1 cellular context compared by ENCODE assay signal in the genomic region with DNA sequence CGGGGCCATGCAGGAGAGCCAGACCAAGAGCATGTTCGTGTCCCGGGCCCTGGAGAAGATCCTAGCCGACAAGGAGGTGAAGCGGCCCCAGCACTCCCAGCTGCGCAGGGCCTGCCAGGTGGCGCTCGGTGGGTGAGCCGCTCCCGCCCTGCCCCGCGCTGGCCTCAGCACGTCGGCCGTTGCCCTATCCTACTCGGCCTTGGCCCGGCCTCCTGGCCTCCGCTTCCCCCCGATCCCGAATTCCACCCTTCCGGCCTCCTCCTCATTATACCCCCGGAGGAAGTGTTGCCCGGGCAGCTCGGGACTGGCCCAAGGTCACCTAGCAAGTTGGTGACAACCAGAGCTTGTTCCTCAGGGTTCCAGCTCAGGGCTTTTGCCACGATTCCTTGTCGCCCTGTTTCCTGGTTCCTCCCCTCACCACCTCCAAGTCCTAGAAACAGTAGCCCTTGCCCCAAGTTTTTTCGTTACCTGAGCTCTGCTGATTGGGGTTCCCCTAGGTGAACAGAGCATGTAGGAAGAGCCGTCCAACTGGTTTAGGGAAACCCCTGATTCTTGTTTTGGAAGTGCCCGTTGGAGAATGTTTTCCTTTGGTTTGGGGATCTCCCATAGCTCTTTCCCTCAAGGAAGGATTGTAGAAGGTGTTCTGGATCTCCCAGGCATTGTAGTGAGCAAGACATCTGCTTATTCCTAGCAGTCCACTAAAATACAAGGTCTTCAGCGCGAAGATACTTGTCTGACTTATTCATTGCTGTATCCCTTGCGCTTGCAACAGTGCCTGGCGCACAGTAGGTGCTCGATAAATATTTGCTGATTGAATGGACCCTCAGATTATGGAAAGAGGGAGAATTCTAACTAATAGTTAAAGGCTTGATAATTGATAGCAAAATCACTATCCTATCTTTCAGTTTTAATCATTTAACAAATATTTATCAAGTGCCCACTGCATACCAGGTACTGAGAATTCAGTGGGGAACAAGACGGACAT.
TF ChIP-seq lines count a peak whose summit lies in the region.

No MANE protein-coding gene starts in this region.

TF ChIP-seq in HepG2, 621 proteins besides CTCF, POLR2A, EP300 and RAD21 (continued from another document and continues in another):
- TF ChIP-seq ZNF703 (CRISPR knock-in tag; IDR thresholded peaks at IDR 0.05; ENCODE audit: borderline replicate concordance) (no peak), ZNF460 (CRISPR knock-in tag; IDR thresholded peaks at IDR 0.05; ENCODE audit: borderline replicate concordance) (no peak), ZSCAN25 (CRISPR knock-in tag; IDR thresholded peaks at IDR 0.05) (peak; percentile 24), NR3C1 (CRISPR knock-in tag; IDR thresholded peaks at IDR 0.05) (no peak), HNRNPUL1 (IDR thresholded peaks at IDR 0.05; ENCODE audit: low read depth, low read length) (no peak; the same call in 1 of the 2 replicates), RARA (CRISPR knock-in tag; IDR thresholded peaks at IDR 0.05) (no peak), ZFP36L1 (CRISPR knock-in tag; IDR thresholded peaks at IDR 0.05) (peak; percentile 65; the same call in 1 of the 2 replicates), ZNF180 (CRISPR knock-in tag; IDR thresholded peaks at IDR 0.05; ENCODE audit: borderline replicate concordance, low read depth) (peak; percentile 70; the same call in 1 of the 2 replicates), FOXC1 (CRISPR knock-in tag; IDR thresholded peaks at IDR 0.05; ENCODE audit: borderline replicate concordance) (no peak), MTF2 (CRISPR knock-in tag; IDR thresholded peaks at IDR 0.05; ENCODE audit: borderline replicate concordance) (0 out of 2 replicates have a peak, but pooled peaks have one; percentile 46), CREM (IDR thresholded peaks at IDR 0.05) (peak; percentile 45; the same call in 1 of the 2 replicates), CREM (CRISPR knock-in tag; IDR thresholded peaks at IDR 0.05) (no peak), PRMT3 (CRISPR knock-in tag; IDR thresholded peaks at IDR 0.05; ENCODE audit: borderline replicate concordance, low read depth) (peak; percentile 37; the same call in 1 of the 2 replicates), ZSCAN12 (CRISPR knock-in tag; IDR thresholded peaks at IDR 0.05) (0 out of 2 replicates have a peak, but pooled peaks have one; percentile 60), TGIF2 (CRISPR knock-in tag; IDR thresholded peaks at IDR 0.05) (peak; percentile 33), CCAR2 (optimal IDR thresholded peaks at IDR 0.05; ENCODE audit: low read depth, low read length) (no peak), ATF7-NPFF (CRISPR knock-in tag; IDR thresholded peaks at IDR 0.05; ENCODE audit: low read depth) (peak; percentile 87; the same call in 1 of the 2 replicates), BCL6 (CRISPR knock-in tag; IDR thresholded peaks at IDR 0.05) (no peak; the same call in 1 of the 2 replicates), ZNF790 (CRISPR knock-in tag; IDR thresholded peaks at IDR 0.05; ENCODE audit: borderline replicate concordance) (no peak; the same call in 1 of the 2 replicates), RCOR2 (CRISPR knock-in tag; IDR thresholded peaks at IDR 0.05) (peak; percentile 41; the same call in 1 of the 2 replicates), ZNF234 (CRISPR knock-in tag; conservative IDR thresholded peaks at IDR 0.05) (no peak), NCOA1 (CRISPR knock-in tag; IDR thresholded peaks at IDR 0.05) (no peak), ZNF737 (CRISPR knock-in tag; IDR thresholded peaks at IDR 0.05; ENCODE audit: borderline replicate concordance) (no peak), SPEN (CRISPR knock-in tag; IDR thresholded peaks at IDR 0.05; ENCODE audit: low read depth) (peak; percentile 81), ZNF253 (CRISPR knock-in tag; IDR thresholded peaks at IDR 0.05; ENCODE audit: borderline replicate concordance) (no peak), ZBTB7B (CRISPR knock-in tag; IDR thresholded peaks at IDR 0.05) (peak; percentile 17; the same call in 1 of the 2 replicates), GPN1 (CRISPR knock-in tag; IDR thresholded peaks at IDR 0.05; ENCODE audit: borderline replicate concordance) (no peak), ZMYM2 (CRISPR knock-in tag; IDR thresholded peaks at IDR 0.05) (no peak), MTF1 (CRISPR knock-in tag; IDR thresholded peaks at IDR 0.05) (no peak), ERF (CRISPR knock-in tag; IDR thresholded peaks at IDR 0.05) (no peak; the same call in none of the 2 replicates), TOPORS (CRISPR knock-in tag; IDR thresholded peaks at IDR 0.05) (no peak), NFIC (IDR thresholded peaks at IDR 0.05; ENCODE audit: low read length) (0 out of 2 replicates have a peak, but pooled peaks have one; percentile 22), IKZF1 (IDR thresholded peaks at IDR 0.05) (no peak), ZNF562 (CRISPR knock-in tag; IDR thresholded peaks at IDR 0.05; ENCODE audit: borderline replicate concordance) (no peak), SP4 (CRISPR knock-in tag; IDR thresholded peaks at IDR 0.05) (no peak; the same call in 1 of the 2 replicates), FOXA3 (CRISPR knock-in tag; IDR thresholded peaks at IDR 0.05) (no peak), PLRG1 (conservative IDR thresholded peaks at IDR 0.05) (no peak), SIN3A (IDR thresholded peaks at IDR 0.05; ENCODE audit: borderline replicate concordance, low read depth, low read length) (no peak), ZNF17 (CRISPR knock-in tag; IDR thresholded peaks at IDR 0.05) (no peak), U2AF1 (optimal IDR thresholded peaks at IDR 0.05; ENCODE audit: low read depth, low read length) (peak; percentile 26), ELF3 (CRISPR knock-in tag; IDR thresholded peaks at IDR 0.05) (no peak; the same call in 1 of the 2 replicates), ZNF354B (CRISPR knock-in tag; IDR thresholded peaks at IDR 0.05) (no peak), ZNF225 (CRISPR knock-in tag; IDR thresholded peaks at IDR 0.05) (peak; percentile 53; the same call in 1 of the 2 replicates), CHD4 (IDR thresholded peaks at IDR 0.05; ENCODE audit: borderline replicate concordance, low read length) (no peak)
- TF ChIP-seq, protein P1, sequence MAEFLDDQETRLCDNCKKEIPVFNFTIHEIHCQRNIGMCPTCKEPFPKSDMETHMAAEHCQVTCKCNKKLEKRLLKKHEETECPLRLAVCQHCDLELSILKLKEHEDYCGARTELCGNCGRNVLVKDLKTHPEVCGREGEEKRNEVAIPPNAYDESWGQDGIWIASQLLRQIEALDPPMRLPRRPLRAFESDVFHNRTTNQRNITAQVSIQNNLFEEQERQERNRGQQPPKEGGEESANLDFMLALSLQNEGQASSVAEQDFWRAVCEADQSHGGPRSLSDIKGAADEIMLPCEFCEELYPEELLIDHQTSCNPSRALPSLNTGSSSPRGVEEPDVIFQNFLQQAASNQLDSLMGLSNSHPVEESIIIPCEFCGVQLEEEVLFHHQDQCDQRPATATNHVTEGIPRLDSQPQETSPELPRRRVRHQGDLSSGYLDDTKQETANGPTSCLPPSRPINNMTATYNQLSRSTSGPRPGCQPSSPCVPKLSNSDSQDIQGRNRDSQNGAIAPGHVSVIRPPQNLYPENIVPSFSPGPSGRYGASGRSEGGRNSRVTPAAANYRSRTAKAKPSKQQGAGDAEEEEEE (CRISPR knock-in tag; IDR thresholded peaks at IDR 0.05; ENCODE audit: borderline replicate concordance): no peak
- TF ChIP-seq, protein P2, sequence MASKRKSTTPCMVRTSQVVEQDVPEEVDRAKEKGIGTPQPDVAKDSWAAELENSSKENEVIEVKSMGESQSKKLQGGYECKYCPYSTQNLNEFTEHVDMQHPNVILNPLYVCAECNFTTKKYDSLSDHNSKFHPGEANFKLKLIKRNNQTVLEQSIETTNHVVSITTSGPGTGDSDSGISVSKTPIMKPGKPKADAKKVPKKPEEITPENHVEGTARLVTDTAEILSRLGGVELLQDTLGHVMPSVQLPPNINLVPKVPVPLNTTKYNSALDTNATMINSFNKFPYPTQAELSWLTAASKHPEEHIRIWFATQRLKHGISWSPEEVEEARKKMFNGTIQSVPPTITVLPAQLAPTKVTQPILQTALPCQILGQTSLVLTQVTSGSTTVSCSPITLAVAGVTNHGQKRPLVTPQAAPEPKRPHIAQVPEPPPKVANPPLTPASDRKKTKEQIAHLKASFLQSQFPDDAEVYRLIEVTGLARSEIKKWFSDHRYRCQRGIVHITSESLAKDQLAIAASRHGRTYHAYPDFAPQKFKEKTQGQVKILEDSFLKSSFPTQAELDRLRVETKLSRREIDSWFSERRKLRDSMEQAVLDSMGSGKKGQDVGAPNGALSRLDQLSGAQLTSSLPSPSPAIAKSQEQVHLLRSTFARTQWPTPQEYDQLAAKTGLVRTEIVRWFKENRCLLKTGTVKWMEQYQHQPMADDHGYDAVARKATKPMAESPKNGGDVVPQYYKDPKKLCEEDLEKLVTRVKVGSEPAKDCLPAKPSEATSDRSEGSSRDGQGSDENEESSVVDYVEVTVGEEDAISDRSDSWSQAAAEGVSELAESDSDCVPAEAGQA (IDR thresholded peaks at IDR 0.05; ENCODE audit: low read depth): no peak
- TF ChIP-seq, protein P2 (CRISPR knock-in tag; IDR thresholded peaks at IDR 0.05; ENCODE audit: borderline replicate concordance): peak; percentile 77; the same call in 1 of the 2 replicates
- TF ChIP-seq, protein P3, sequence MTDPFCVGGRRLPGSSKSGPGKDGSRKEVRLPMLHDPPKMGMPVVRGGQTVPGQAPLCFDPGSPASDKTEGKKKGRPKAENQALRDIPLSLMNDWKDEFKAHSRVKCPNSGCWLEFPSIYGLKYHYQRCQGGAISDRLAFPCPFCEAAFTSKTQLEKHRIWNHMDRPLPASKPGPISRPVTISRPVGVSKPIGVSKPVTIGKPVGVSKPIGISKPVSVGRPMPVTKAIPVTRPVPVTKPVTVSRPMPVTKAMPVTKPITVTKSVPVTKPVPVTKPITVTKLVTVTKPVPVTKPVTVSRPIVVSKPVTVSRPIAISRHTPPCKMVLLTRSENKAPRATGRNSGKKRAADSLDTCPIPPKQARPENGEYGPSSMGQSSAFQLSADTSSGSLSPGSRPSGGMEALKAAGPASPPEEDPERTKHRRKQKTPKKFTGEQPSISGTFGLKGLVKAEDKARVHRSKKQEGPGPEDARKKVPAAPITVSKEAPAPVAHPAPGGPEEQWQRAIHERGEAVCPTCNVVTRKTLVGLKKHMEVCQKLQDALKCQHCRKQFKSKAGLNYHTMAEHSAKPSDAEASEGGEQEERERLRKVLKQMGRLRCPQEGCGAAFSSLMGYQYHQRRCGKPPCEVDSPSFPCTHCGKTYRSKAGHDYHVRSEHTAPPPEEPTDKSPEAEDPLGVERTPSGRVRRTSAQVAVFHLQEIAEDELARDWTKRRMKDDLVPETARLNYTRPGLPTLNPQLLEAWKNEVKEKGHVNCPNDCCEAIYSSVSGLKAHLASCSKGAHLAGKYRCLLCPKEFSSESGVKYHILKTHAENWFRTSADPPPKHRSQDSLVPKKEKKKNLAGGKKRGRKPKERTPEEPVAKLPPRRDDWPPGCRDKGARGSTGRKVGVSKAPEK (CRISPR knock-in tag; IDR thresholded peaks at IDR 0.05; ENCODE audit: borderline replicate concordance): no peak
- TF ChIP-seq, protein P4, sequence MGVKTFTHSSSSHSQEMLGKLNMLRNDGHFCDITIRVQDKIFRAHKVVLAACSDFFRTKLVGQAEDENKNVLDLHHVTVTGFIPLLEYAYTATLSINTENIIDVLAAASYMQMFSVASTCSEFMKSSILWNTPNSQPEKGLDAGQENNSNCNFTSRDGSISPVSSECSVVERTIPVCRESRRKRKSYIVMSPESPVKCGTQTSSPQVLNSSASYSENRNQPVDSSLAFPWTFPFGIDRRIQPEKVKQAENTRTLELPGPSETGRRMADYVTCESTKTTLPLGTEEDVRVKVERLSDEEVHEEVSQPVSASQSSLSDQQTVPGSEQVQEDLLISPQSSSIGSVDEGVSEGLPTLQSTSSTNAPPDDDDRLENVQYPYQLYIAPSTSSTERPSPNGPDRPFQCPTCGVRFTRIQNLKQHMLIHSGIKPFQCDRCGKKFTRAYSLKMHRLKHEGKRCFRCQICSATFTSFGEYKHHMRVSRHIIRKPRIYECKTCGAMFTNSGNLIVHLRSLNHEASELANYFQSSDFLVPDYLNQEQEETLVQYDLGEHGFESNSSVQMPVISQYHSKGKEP (CRISPR knock-in tag; IDR thresholded peaks at IDR 0.05): no peak; the same call in 1 of the 2 replicates
- TF ChIP-seq, protein P5, sequence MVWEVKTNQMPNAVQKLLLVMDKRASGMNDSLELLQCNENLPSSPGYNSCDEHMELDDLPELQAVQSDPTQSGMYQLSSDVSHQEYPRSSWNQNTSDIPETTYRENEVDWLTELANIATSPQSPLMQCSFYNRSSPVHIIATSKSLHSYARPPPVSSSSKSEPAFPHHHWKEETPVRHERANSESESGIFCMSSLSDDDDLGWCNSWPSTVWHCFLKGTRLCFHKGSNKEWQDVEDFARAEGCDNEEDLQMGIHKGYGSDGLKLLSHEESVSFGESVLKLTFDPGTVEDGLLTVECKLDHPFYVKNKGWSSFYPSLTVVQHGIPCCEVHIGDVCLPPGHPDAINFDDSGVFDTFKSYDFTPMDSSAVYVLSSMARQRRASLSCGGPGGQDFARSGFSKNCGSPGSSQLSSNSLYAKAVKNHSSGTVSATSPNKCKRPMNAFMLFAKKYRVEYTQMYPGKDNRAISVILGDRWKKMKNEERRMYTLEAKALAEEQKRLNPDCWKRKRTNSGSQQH (CRISPR knock-in tag; IDR thresholded peaks at IDR 0.05; ENCODE audit: low read depth): peak; percentile 15
- TF ChIP-seq, protein P6, sequence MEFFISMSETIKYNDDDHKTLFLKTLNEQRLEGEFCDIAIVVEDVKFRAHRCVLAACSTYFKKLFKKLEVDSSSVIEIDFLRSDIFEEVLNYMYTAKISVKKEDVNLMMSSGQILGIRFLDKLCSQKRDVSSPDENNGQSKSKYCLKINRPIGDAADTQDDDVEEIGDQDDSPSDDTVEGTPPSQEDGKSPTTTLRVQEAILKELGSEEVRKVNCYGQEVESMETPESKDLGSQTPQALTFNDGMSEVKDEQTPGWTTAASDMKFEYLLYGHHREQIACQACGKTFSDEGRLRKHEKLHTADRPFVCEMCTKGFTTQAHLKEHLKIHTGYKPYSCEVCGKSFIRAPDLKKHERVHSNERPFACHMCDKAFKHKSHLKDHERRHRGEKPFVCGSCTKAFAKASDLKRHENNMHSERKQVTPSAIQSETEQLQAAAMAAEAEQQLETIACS (CRISPR knock-in tag; IDR thresholded peaks at IDR 0.05): peak; percentile 24; the same call in 1 of the 2 replicates
